Comparison of ENCODE assay signal across 21 cellular contexts in genomic region chr3:137687181-137687880, GRCh38.
"Had no signal": no experiment of that assay in that cellular context is flagged by ENCODE, and none has a peak within 500 bp of the region (broad histone marks: within the 10 kb centered on the region; RNA-seq: fewer than 3 reads in every experiment).

No MANE protein-coding gene starts in this region.

- H3K9me3 ChIP-seq: mucosa of descending colon, thyroid gland had no signal

- H3K27me3 ChIP-seq: thyroid gland had no signal

- H3K27ac ChIP-seq: thyroid gland had no signal

- FAIRE-seq: frontal cortex, kidney had no signal

- H3K4me3 ChIP-seq: lung, mucosa of descending colon, thyroid gland had no signal

- ATAC-seq: activated CD8-positive, alpha-beta memory T cell treated with anti-CD3 and anti-CD28 coated beads, Interleukin-2, amount 10 ng/mL, durations not matched to agents 7 days and 5 days; activated T-helper 17 cell treated with anti-CD3 and anti-CD28 coated beads, Interleukin-2, amount 50 U/mL, for 72 hours; left lobe of liver; mucosa of descending colon had no signal

- H3K36me3 ChIP-seq: thyroid gland had no signal

- DNase-seq: activated CD4-positive, alpha-beta memory T cell treated with anti-CD3 and anti-CD28 coated beads, Interleukin-2, amount 10 ng/mL, durations not matched to agents 7 days and 5 days; activated CD4-positive, alpha-beta T cell treated with anti-CD3 and anti-CD28 coated beads for 48 hours; activated CD4-positive, CD25-positive, alpha-beta regulatory T cell; activated CD8-positive, alpha-beta memory T cell treated with anti-CD3 and anti-CD28 coated beads, Interleukin-2, amount 10 ng/mL, durations not matched to agents 7 days and 5 days; activated naive CD4-positive, alpha-beta T cell; activated naive CD8-positive, alpha-beta T cell treated with anti-CD3 and anti-CD28 coated beads for 36 hours; amniotic stem cell; head of caudate nucleus; kidney; mucosa of descending colon; naive B cell; stimulated activated CD4-positive, alpha-beta T cell treated with anti-CD3 and anti-CD28 coated beads, Interleukin-12 subunit alpha, Interleukin-12 subunit beta, amount 100 ng/mL, for 4 hours; stimulated activated CD4-positive, alpha-beta T cell treated with anti-CD3 and anti-CD28 coated beads, Interleukin-1b, Interleukin-23, amount 100 ng/mL, for 48 hours; stimulated activated CD8-positive, alpha-beta memory T cell treated with anti-CD3 and anti-CD28 coated beads, Interleukin-4, amount 100 ng/mL, for 48 hours; stimulated activated naive CD4-positive, alpha-beta T cell; T1000; thyroid gland had no signal

- H3K4me1 ChIP-seq: thyroid gland had no signal
